ENCODE assay signal across 1 cellular context in the genomic region with DNA sequence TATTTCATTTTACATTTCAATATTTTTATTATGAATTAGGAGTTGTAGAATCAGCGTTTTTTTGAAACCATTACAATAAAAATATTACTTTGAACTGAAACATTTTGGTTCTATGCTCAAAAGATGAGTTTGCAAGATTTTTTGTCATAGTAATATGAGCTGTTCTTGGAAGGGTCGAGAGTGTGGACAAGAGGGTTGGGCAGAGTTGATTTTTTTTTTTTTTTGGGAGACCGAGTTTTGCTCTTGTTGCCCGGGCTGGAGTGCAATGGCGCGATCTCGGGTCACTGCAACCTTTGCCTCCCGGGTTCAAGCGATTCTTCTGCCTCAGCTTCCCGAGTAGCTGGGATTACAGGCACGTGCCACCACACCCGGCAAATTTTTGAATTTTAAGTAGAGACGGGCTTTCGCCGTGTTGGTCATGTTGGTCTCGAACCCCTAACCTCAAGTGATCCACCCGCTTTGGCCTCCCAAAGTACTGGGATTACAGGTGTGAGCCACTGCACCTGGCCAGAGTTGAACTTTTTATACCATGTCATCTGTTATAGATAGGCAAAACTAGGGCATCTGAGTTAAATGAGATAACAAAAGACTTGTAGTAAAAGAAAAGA.
TF ChIP-seq lines count a peak whose summit lies in the region.

No MANE protein-coding gene starts in this region.

TF ChIP-seq in GM12878, 131 proteins besides CTCF, POLR2A, EP300 and RAD21:
- TF ChIP-seq TCF3 (IDR thresholded peaks at IDR 0.05; ENCODE audit: borderline replicate concordance, insufficient read depth, low read depth, low read length), result no peak
- TF ChIP-seq BHLHE40 (IDR thresholded peaks at IDR 0.05; ENCODE audit: borderline replicate concordance in 1 of 2, low read depth in 2 of 2, low read length in 1 of 2), result peak in 1 of 2 experiments; percentile 12; a peak in 1 of 4 replicates
